21 cellular contexts compared by ENCODE assay signal in genomic region chr13:48294670-48295069, GRCh38. TPM values are rescaled to one million over a fixed set of nuclear protein-coding genes. Genes with fewer than 3 reads are reported as not detected.
DNase-seq lines count a peak whose midpoint lies in the region; ATAC-seq, FAIRE-seq and TF ChIP-seq lines count a peak whose summit lies in the region.
"Had no signal": no experiment of that assay in that cellular context is flagged by ENCODE, and none has a peak within 500 bp of the region (broad histone marks: within the 10 kb centered on the region; RNA-seq: fewer than 3 reads in every experiment).

No MANE protein-coding gene starts in this region.

- TF ChIP-seq EP300 in HepG2 (IDR thresholded peaks at IDR 0.05; ENCODE audit: low read depth in 2 of 2, low read length in 2 of 2) (no peak), HepG2 (CRISPR knock-in tag; IDR thresholded peaks at IDR 0.05; ENCODE audit: borderline replicate concordance) (no peak), GM12878 (IDR thresholded peaks at IDR 0.05; ENCODE audit: borderline replicate concordance in 1 of 2, control insufficient read depth in 1 of 2, low read depth in 2 of 2, low read length in 2 of 2) (no peak)

- H3K4me1 ChIP-seq in HepG2 (ENCODE audit: insufficient read depth, low read length) (peaks cover 51% of the 10 kb centered on the region), right lobe of liver (peaks cover 0 to 19% (median 5%) of the 10 kb centered on the region in 4 donors), GM12878 (ENCODE audit: control insufficient read depth, insufficient read depth, low read length) (no peaks in the 10 kb centered on the region)
- H3K4me1 ChIP-seq: A549 had no signal

- RAD21 ChIA-PET in GM12878 (lab: Charles Lee; ENCODE audit: unreplicated experiment), result no interaction called here

- intact Hi-C loops in HepG2 (cut with micrococcal nuclease; ENCODE audit: unreplicated experiment) (no loop called here), right lobe of liver (cut with DNase I) (no loop called here), GM12878 (cut with micrococcal nuclease; ENCODE audit: unreplicated experiment) (no loop called here)

- ATAC-seq in HepG2, result peak; percentile 59
- ATAC-seq in right lobe of liver, result no peak
- peak; percentile 41 for ATAC-seq in GM12878
- ATAC-seq: A549; CD8-positive, alpha-beta T cell had no signal

- TF ChIP-seq POLR2A in HepG2 (IDR thresholded peaks at IDR 0.05; ENCODE audit: insufficient read depth in 1 of 2, low read depth in 2 of 2, low read length in 2 of 2) (no peak), right lobe of liver (IDR thresholded peaks at IDR 0.05) (no peak), GM12878 (IDR thresholded peaks at IDR 0.05; ENCODE audit: low read depth, low read length) (no peak)

- SMC1A ChIA-PET in GM12878 (lab: Charles Lee; ENCODE audit: uncharacterized antibody, unreplicated experiment), result no interaction called here

- POLR2A ChIA-PET in HepG2 (lab: Yijun Ruan, JAX) (no interaction called here), GM12878 (lab: Charles Lee) (no interaction called here)

- in situ Hi-C loops in HepG2 (cut with HindIII; ENCODE audit: extremely low pct_ligation_motif_present, low pct_unique_long_range_greater_than_20kb), result no loop called here
- in situ Hi-C loops in GM12878 (cut with MboI), result no loop called here

- no peak overlapping the region for H3K4me2 ChIP-seq in HepG2 (ENCODE audit: low read depth, low read length)
- H3K4me2 ChIP-seq in GM12878 (ENCODE audit: control insufficient read depth, insufficient read depth), result no peak overlapping the region
- H3K4me2 ChIP-seq: A549; BLaER1 treated with 17β-estradiol and CSF1 and Interleukin-3, amounts not matched to agents 10 nM and 100 nM had no signal

- H3K9ac ChIP-seq in HepG2 (ENCODE audit: insufficient read depth, low read depth, low read length), result no peak overlapping the region
- no peak overlapping the region for H3K9ac ChIP-seq in GM12878 (ENCODE audit: control insufficient read depth, insufficient read depth, low read length)
- H3K9ac ChIP-seq: BLaER1 treated with 17β-estradiol and CSF1 and Interleukin-3, amounts not matched to agents 10 nM and 100 nM had no signal

- TF ChIP-seq CTCF in HepG2 (CRISPR knock-in tag; IDR thresholded peaks at IDR 0.05) (no peak), right lobe of liver (IDR thresholded peaks at IDR 0.05) (no peak), GM12878 (IDR thresholded peaks at IDR 0.05 in 2 of 3, conservative IDR thresholded peaks at IDR 0.05 in 1 of 3; ENCODE audit: control insufficient read depth in 2 of 3, extremely low read depth in 1 of 3, insufficient read depth in 1 of 3, low read depth in 3 of 3, low read length in 3 of 3) (no peak)

- BruUV-seq in HepG2 (replicated peaks; lab: Mats Ljungman, UMichigan) (no TSS peak), GM12878 (replicated peaks; lab: Mats Ljungman, UMichigan) (no TSS peak)

- H3K27ac ChIP-seq in HepG2 (ENCODE audit: extremely low read length, insufficient read depth, low read length) (no peak overlapping the region), right lobe of liver (no peak overlapping the region), GM12878 (ENCODE audit: control insufficient read depth, insufficient read depth) (no peak overlapping the region)
- H3K27ac ChIP-seq: 22Rv1; A549; BLaER1 treated with 17β-estradiol and CSF1 and Interleukin-3, amounts not matched to agents 10 nM and 100 nM; C4-2B had no signal

- DNase-seq in HepG2 (ENCODE audit: low spot score) (peak; percentile 15), right lobe of liver (no peak), GM12878 (ENCODE audit: low read depth, low spot score) (no peak), GM19240 (ENCODE audit: insufficient read length, low spot score) (no peak), COLO668 (lab: John Stamatoyannopoulos, UW; ENCODE audit: unreplicated experiment) (no peak)
- DNase-seq: AML-193; CD4-positive, alpha-beta T cell; CD8-positive, alpha-beta T cell; COR-L47; DMS 273 treated with DMSO at 0.1 percent for 48 hours; DMS153; DMS79; DND-41; EL; GDM1 had no signal

- no peaks in the 10 kb centered on the region for H3K36me3 ChIP-seq in HepG2 (replicated peaks in 1 of 2; ENCODE audit: control insufficient read depth in 1 of 2, insufficient read depth in 2 of 2, low read length in 2 of 2)
- H3K36me3 ChIP-seq in right lobe of liver, result no peaks in the 10 kb centered on the region
- H3K36me3 ChIP-seq in GM12878 (ENCODE audit: control insufficient read depth in 2 of 2, insufficient read depth in 2 of 2, low read length in 1 of 2), result no peaks in the 10 kb centered on the region
- H3K36me3 ChIP-seq: BLaER1 treated with 17β-estradiol and CSF1 and Interleukin-3, amounts not matched to agents 10 nM and 100 nM had no signal

- FAIRE-seq in HepG2 (lab: Jason Lieb, UNC), result no peak
- no peak for FAIRE-seq in GM12878 (lab: Jason Lieb, UNC)
- FAIRE-seq: A549, GM12892, GM18507 had no signal

- H2AFZ ChIP-seq in HepG2 (ENCODE audit: low read length) (no peak overlapping the region), GM12878 (ENCODE audit: control insufficient read depth, low read depth, low read length) (no peak overlapping the region)

- H4K20me1 ChIP-seq in HepG2 (ENCODE audit: insufficient read depth, low read length) (no peaks in the 10 kb centered on the region), GM12878 (ENCODE audit: control insufficient read depth, insufficient read depth) (no peaks in the 10 kb centered on the region; the same call in 1 of the 2 replicates)
- H4K20me1 ChIP-seq: BLaER1 treated with 17β-estradiol and CSF1 and Interleukin-3, amounts not matched to agents 10 nM and 100 nM had no signal

- H3K4me3 ChIP-seq in HepG2 (replicated peaks in 1 of 3; ENCODE audit: insufficient read depth in 1 of 3, low read depth in 2 of 3, low read length in 3 of 3) (no peak overlapping the region), right lobe of liver (no peak overlapping the region), GM12878 (no peak overlapping the region)
- H3K4me3 ChIP-seq: A549; BLaER1 treated with 17β-estradiol and CSF1 and Interleukin-3, amounts not matched to agents 10 nM and 100 nM had no signal

- WGBS in HepG2 (ENCODE audit: low lambda C conversion rate), result 97% methylated on average over 3 of the region's 3 CpGs
- WGBS in right lobe of liver (ENCODE audit: insufficient coverage, low coverage, low lambda C conversion rate, missing lambda C conversion rate), result 92% methylated on average over 2 of the region's 3 CpGs
- 74% methylated on average over 3 of the region's 3 CpGs for WGBS in GM12878 (ENCODE audit: insufficient coverage, insufficient replicate concordance, low lambda C conversion rate, missing lambda C conversion rate)

- H3K9me3 ChIP-seq in HepG2 (ENCODE audit: low read length) (no peaks in the 10 kb centered on the region), right lobe of liver (no peaks in the 10 kb centered on the region), GM12878 (replicated peaks; ENCODE audit: control insufficient read depth, insufficient read depth, low read length) (no peaks in the 10 kb centered on the region)
- H3K9me3 ChIP-seq: A549; BLaER1 treated with 17β-estradiol and CSF1 and Interleukin-3, amounts not matched to agents 10 nM and 100 nM had no signal

- H3K27me3 ChIP-seq in HepG2 (ENCODE audit: control insufficient read depth in 1 of 2, insufficient read depth in 2 of 2, low read length in 2 of 2), result no peaks in the 10 kb centered on the region
- H3K27me3 ChIP-seq in right lobe of liver, result no peaks in the 10 kb centered on the region
- H3K27me3 ChIP-seq in GM12878 (replicated peaks in 1 of 2; ENCODE audit: control insufficient read depth in 2 of 2, insufficient read depth in 2 of 2, low read length in 1 of 2), result peaks cover 1 to 18% of the 10 kb centered on the region in 2 experiments; a peak in 3 of 4 replicates
- H3K27me3 ChIP-seq: BLaER1 treated with 17β-estradiol and CSF1 and Interleukin-3, amounts not matched to agents 10 nM and 100 nM had no signal

- no peaks in the 10 kb centered on the region for H3K79me2 ChIP-seq in HepG2 (ENCODE audit: insufficient read depth, low read length)
- no peaks in the 10 kb centered on the region for H3K79me2 ChIP-seq in GM12878 (ENCODE audit: control insufficient read depth, insufficient read depth, low read length)

- TF ChIP-seq RAD21 in HepG2 (CRISPR knock-in tag; IDR thresholded peaks at IDR 0.05) (no peak), GM12878 (IDR thresholded peaks at IDR 0.05; ENCODE audit: insufficient read depth, low read depth, low read length) (no peak)

- CTCF ChIA-PET in HepG2 (lab: Yijun Ruan, JAX; ENCODE audit: low intra/inter-chr PET ratio, low total read pairs), result no interaction called here
- CTCF ChIA-PET in GM12878 (lab: Yijun Ruan, JAX), result no interaction called here

RNA-seq across cellular contexts. Expression of gene RB1, which starts 8.9 kb away (rescaled TPM):
- 23.7 and 35.7 TPM in 2 replicates for total RNA-seq in HepG2 (2016; rRNA removed; fragmentation: Illumina TruSeq; extraction: Trizol)
- total RNA-seq in HepG2 (2016; cell fraction: cytosol; rRNA removed; fragmentation: Illumina TruSeq; extraction: Trizol; ENCODE audit: low read depth), result 2.6 and 3.1 TPM in 2 replicates
- total RNA-seq in HepG2 (2016; cell fraction: insoluble cytoplasmic fraction; rRNA removed; fragmentation: Illumina TruSeq; extraction: Trizol), result 21.7 and 35.5 TPM in 2 replicates
- total RNA-seq in HepG2 (2016; cell fraction: membrane; rRNA removed; fragmentation: Illumina TruSeq; extraction: Trizol), result 11.2 and 11.5 TPM in 2 replicates
- 23.1 and 26.3 TPM in 2 replicates for total RNA-seq in HepG2 (2016; cell fraction: nucleus; rRNA removed; fragmentation: Illumina TruSeq; extraction: Trizol)
- 11.0 and 15.6 TPM in 2 replicates for polyA plus RNA-seq in HepG2 (2011; rRNA removed)
- 6.0 and 9.8 TPM in 2 replicates for polyA plus RNA-seq in HepG2 (2011; cell fraction: cytosol; rRNA removed)
- polyA plus RNA-seq in HepG2 (2011; cell fraction: nucleus; rRNA removed), result 4.1 and 5.4 TPM in 2 replicates
- 15.5 and 15.8 TPM in 2 replicates for polyA plus RNA-seq in HepG2 (2012)
- polyA plus RNA-seq in HepG2 (2016; cell fraction: cytosol; fragmentation: Illumina TruSeq; extraction: Trizol; ENCODE audit: low read depth), result 0.92 and 0.93 TPM in 2 replicates
- polyA plus RNA-seq in HepG2 (2016; cell fraction: insoluble cytoplasmic fraction; fragmentation: Illumina TruSeq; extraction: Trizol; ENCODE audit: low read depth), result 34.7 and 35.7 TPM in 2 replicates
- 4.2 and 4.3 TPM in 2 replicates for polyA plus RNA-seq in HepG2 (2016; cell fraction: membrane; fragmentation: Illumina TruSeq; extraction: Trizol; ENCODE audit: low read depth)
- 17.8 and 23.0 TPM in 2 replicates for polyA plus RNA-seq in HepG2 (2016; cell fraction: nucleus; fragmentation: Illumina TruSeq; extraction: Trizol; ENCODE audit: insufficient read depth, low read depth)
- polyA minus RNA-seq in HepG2 (2011; rRNA and poly(A)+ RNA removed; ENCODE audit: low replicate concordance), result 7.8 and 8.2 TPM in 2 replicates
- polyA minus RNA-seq in HepG2 (2011; cell fraction: cytosol; rRNA and poly(A)+ RNA removed), result 13.0 TPM in 2 replicates
- 32.4 and 33.0 TPM in 2 replicates for polyA minus RNA-seq in HepG2 (2011; cell fraction: nucleus; rRNA and poly(A)+ RNA removed)
- total RNA-seq in right lobe of liver, result 10 to 100 TPM in 5 of 6 experiments, 1 to 10 TPM in 1; 6.2 to 19.4 (median 12.3) TPM
- 19.3 and 23.5 TPM in 2 replicates for total RNA-seq in GM12878 (2013; cell fraction: nucleolus; rRNA removed)
- total RNA-seq in GM12878 (2014; rRNA removed), result 7.2 and 8.7 TPM in 2 replicates
- total RNA-seq in GM12878 (2014; rRNA removed; fragmentation: Illumina TruSeq; extraction: Trizol), result 8.5 and 9.4 TPM in 2 replicates
- 7.5 and 9.0 TPM in 2 replicates for total RNA-seq in GM12878 (2021)
- polyA plus RNA-seq in GM12878 (2011; ENCODE audit: low read depth), result 4.1 TPM
- polyA plus RNA-seq in GM12878 (2011; rRNA removed), result 45.0 and 74.9 TPM in 2 replicates
- 14.8 and 20.7 TPM in 2 replicates for polyA plus RNA-seq in GM12878 (2011; cell fraction: cytosol; rRNA removed)
- 34.6 and 39.4 TPM in 2 replicates for polyA plus RNA-seq in GM12878 (2011; cell fraction: nucleus; rRNA removed)
- 7.8 and 13.0 TPM in 2 replicates for polyA plus RNA-seq in GM12878 (2012)
- polyA plus RNA-seq in GM12878 (2014; fragmentation: Illumina TruSeq; extraction: Trizol), result 10.3 and 10.6 TPM in 2 replicates
- polyA plus RNA-seq in GM12878 (2014; fragmentation: Nextera tagmentation; extraction: Ambion mirVana), result 1 to 10 TPM; 2.8 to 3.6 TPM
- 3.9 and 5.1 TPM in 2 replicates for polyA plus RNA-seq in GM12878 (2014; rRNA removed)
- polyA plus RNA-seq in GM12878 (2016; fragmentation: Nextera tagmentation; extraction: Ambion mirVana), result 10 to 100 TPM in 1 of 2 experiments, 1 to 10 TPM in 1; 7.6 to 10.5 TPM
- polyA minus RNA-seq in GM12878 (2011; rRNA and poly(A)+ RNA removed), result 16.6 and 24.3 TPM in 2 replicates
- polyA minus RNA-seq in GM12878 (2011; cell fraction: cytosol; rRNA and poly(A)+ RNA removed), result 10.6 and 14.7 TPM in 2 replicates
- 21.5 and 33.9 TPM in 2 replicates for polyA minus RNA-seq in GM12878 (2011; cell fraction: nucleus; rRNA and poly(A)+ RNA removed)

Comparison
In these comparisons a context has a peak if more than half of its experiments do, and no peak if none do; other contexts are left out.
1. ATAC-seq: peak in HepG2 (single experiment) and GM12878 (single experiment); none in right lobe of liver (0 of 4).